ENCODE assay signal across 2 cellular contexts in genomic region chr3:24545917-24546316, GRCh38.
TF ChIP-seq lines count a peak whose summit lies in the region.

No MANE protein-coding gene starts in this region.

TF ChIP-seq in HCT116, 20 proteins besides CTCF, POLR2A, EP300 and RAD21 (continued from another document):
- TF ChIP-seq TCF7L2 (IDR thresholded peaks at IDR 0.05; ENCODE audit: borderline replicate concordance, extremely low read depth, insufficient read depth, insufficient read length): no peak
- TF ChIP-seq EZH2 (IDR thresholded peaks at IDR 0.05): no peak
- TF ChIP-seq ZNF274 (IDR thresholded peaks at IDR 0.05; ENCODE audit: low read depth, low read length): no peak
- no peak for TF ChIP-seq REST (IDR thresholded peaks at IDR 0.05; ENCODE audit: low read depth)
- TF ChIP-seq YY1 (IDR thresholded peaks at IDR 0.05; ENCODE audit: extremely low read depth, insufficient replicate concordance, low read depth, low read length): no peak
- TF ChIP-seq SIN3A (IDR thresholded peaks at IDR 0.05; ENCODE audit: low read depth): no peak
- no peak for TF ChIP-seq SP1 (IDR thresholded peaks at IDR 0.05; ENCODE audit: low read depth)
- no peak for TF ChIP-seq MAX (IDR thresholded peaks at IDR 0.05)
- TF ChIP-seq ELF1 (IDR thresholded peaks at IDR 0.05; ENCODE audit: borderline replicate concordance, low read depth): no peak
- TF ChIP-seq JUND (IDR thresholded peaks at IDR 0.05): no peak
- TF ChIP-seq EZH2phosphoT487 (IDR thresholded peaks at IDR 0.05; ENCODE audit: borderline replicate concordance): no peak
- TF ChIP-seq CBX3 (IDR thresholded peaks at IDR 0.05; ENCODE audit: low read depth): no peak
- TF ChIP-seq ZFX (IDR thresholded peaks at IDR 0.05): no peak

TF ChIP-seq in liver, 16 proteins besides CTCF, POLR2A, EP300 and RAD21 (continued from another document):
- TF ChIP-seq REST (IDR thresholded peaks at IDR 0.05): peak; percentile 55
- TF ChIP-seq TAF1 (conservative IDR thresholded peaks at IDR 0.05): peak; percentile 20
- peak; percentile 97 to 98 for TF ChIP-seq JUND (IDR thresholded peaks at IDR 0.05)
- TF ChIP-seq NR2F2 (IDR thresholded peaks at IDR 0.05): peak; percentile 87
- peak; percentile 54 for TF ChIP-seq FOXA2 (IDR thresholded peaks at IDR 0.05)
- TF ChIP-seq HNF4G (IDR thresholded peaks at IDR 0.05): peak; percentile 57
- TF ChIP-seq HNF4A (conservative IDR thresholded peaks at IDR 0.05): peak; percentile 79 to 85
- no peak for TF ChIP-seq GABPA (IDR thresholded peaks at IDR 0.05 in 1 of 2, conservative IDR thresholded peaks at IDR 0.05 in 1 of 2)
- peak; percentile 94 for TF ChIP-seq ATF3 (IDR thresholded peaks at IDR 0.05)
- peak; percentile 64 for TF ChIP-seq MAX (IDR thresholded peaks at IDR 0.05)
- peak; percentile 77 for TF ChIP-seq ZBTB33 (IDR thresholded peaks at IDR 0.05)
- peak in 1 of 2 donors; percentile 22 for TF ChIP-seq EGR1 (IDR thresholded peaks at IDR 0.05; ENCODE audit: low read depth in 2 of 2)
- TF ChIP-seq FOXA1 (IDR thresholded peaks at IDR 0.05): no peak
- TF ChIP-seq YY1 (IDR thresholded peaks at IDR 0.05): peak; percentile 83
- peak; percentile 78 to 86 for TF ChIP-seq RXRA (IDR thresholded peaks at IDR 0.05)
